ENCODE assay signal across 8 cellular contexts in the genomic region with DNA sequence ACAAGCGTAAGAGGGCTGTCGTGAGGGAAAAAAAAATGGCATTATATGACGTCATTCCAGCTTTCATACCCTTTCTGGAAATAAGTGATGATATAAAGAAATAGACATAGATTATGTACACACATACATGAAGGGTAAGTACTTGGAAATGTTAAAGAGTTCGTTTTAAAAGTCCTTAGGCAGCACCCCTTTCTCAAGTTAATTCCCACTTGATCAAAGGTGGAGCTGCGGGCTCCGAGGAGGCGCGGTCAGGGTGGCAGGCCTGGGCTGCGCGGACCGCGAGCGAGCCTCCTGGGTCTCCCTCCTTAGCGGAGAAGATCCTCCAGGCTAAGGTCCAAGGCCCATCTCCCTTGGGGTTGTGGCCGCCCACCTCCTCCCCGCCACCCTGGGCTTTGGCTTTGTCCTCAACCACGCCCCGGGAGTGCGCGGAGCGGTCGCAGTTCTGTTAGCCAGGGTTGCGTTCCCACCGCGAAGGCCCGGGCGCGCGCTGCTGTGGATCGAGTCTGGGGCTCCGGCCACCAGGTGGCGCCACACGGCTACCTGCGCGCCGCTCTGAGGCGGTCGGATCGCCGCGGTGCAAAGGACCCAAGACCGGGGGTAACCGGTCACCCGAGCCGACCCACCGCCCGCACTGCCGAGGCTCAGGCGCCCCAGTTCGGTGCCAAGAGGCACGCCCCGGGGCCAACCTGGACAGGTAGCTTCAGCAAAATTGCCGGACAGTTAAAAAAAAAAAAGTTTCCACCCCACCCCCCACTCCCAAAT.
DNase-seq lines count a peak whose midpoint lies in the region; ATAC-seq and TF ChIP-seq lines count a peak whose summit lies in the region.

No MANE protein-coding gene starts in this region.

- no peaks in the 10 kb centered on the region for H3K36me3 ChIP-seq in GM06990 (ENCODE audit: control insufficient read depth, insufficient read depth, low read length)
- H3K36me3 ChIP-seq in kidney epithelial cell (ENCODE audit: control insufficient read depth, insufficient read depth, low read length) = no peaks in the 10 kb centered on the region

- peaks cover 39% of the 10 kb centered on the region for H3K4me1 Mint-ChIP-seq in activated B cell treated with CpG ODN at 0.5 μM for 24 hours

- ATAC-seq in HG02571 (IDR thresholded peaks at IDR 0.05; ENCODE audit: unreplicated experiment) (peak; percentile 50), activated B cell treated with CpG ODN at 0.5 μM for 24 hours (ENCODE audit: low read depth) (peak; percentile 47), HG03196 (IDR thresholded peaks at IDR 0.05; ENCODE audit: unreplicated experiment) (no peak)

- H3K9me3 Mint-ChIP-seq in activated B cell treated with CpG ODN at 0.5 μM for 24 hours = no peaks in the 10 kb centered on the region

- peak; percentile 82 for TF ChIP-seq CTCF in GM06990 (IDR thresholded peaks at IDR 0.05; ENCODE audit: insufficient read depth, low read length, poor library complexity, severe bottlenecking)
- TF ChIP-seq CTCF in activated B cell treated with CpG ODN at 0.5 μM for 24 hours (IDR thresholded peaks at IDR 0.05) = peak; percentile 92
- TF ChIP-seq CTCF in cardiac fibroblast (IDR thresholded peaks at IDR 0.05; ENCODE audit: low read depth, low read length) = peak; percentile 66
- TF ChIP-seq CTCF in kidney epithelial cell (IDR thresholded peaks at IDR 0.05; ENCODE audit: insufficient read depth, low read length, poor library complexity, severe bottlenecking) = peak; percentile 82

- intact Hi-C loops in activated B cell treated with CpG ODN at 0.5 μM for 24 hours (cut with micrococcal nuclease) = loop anchor here (1.0 to 5.0 kb wide), 5 partner anchors 36 to 205 kb away; a partner anchor contains a TSS

- peak overlapping the region; percentile 75 for H3K4me3 Mint-ChIP-seq in activated B cell treated with CpG ODN at 0.5 μM for 24 hours

- DNase-seq in GM06990 (ENCODE audit: extremely low read depth, insufficient read length) (peak; percentile 75), NCI-H146 treated with DMSO at 0.1 percent for 48 hours (lab: John Stamatoyannopoulos, UW; ENCODE audit: unreplicated experiment) (peak; percentile 27), activated B cell treated with CpG ODN at 0.5 μM for 24 hours (peak; percentile 84), cardiac fibroblast (ENCODE audit: low read depth in 2 of 2) (peak; percentile 68 to 74), kidney epithelial cell (ENCODE audit: low read depth) (no peak)
- DNase-seq in stimulated activated CD4-positive, alpha-beta T cell treated with anti-CD3 and anti-CD28 coated beads, Interleukin-15, amount 100 ng/mL, for 24 hours = peak; percentile 91

- CTCF ChIA-PET in activated B cell treated with CpG ODN at 0.5 μM for 24 hours (lab: Charles Lee) = interaction anchor here (0.6 to 3.7 kb wide), 6 partner anchors 28 to 208 kb away, joined by 3 to 16 read pairs (median 4); a partner anchor contains a TSS

- H3K27ac Mint-ChIP-seq in activated B cell treated with CpG ODN at 0.5 μM for 24 hours = no peak overlapping the region

- no peaks in the 10 kb centered on the region for H3K27me3 ChIP-seq in GM06990 (replicated peaks; ENCODE audit: control insufficient read depth, insufficient read depth, low read length)
- no peaks in the 10 kb centered on the region for H3K27me3 ChIP-seq in kidney epithelial cell (ENCODE audit: control insufficient read depth, insufficient read depth, low read length)

- H3K36me3 Mint-ChIP-seq in activated B cell treated with CpG ODN at 0.5 μM for 24 hours (ENCODE audit: low read depth) = no peaks in the 10 kb centered on the region

- H3K27me3 Mint-ChIP-seq in activated B cell treated with CpG ODN at 0.5 μM for 24 hours = peaks cover 11% of the 10 kb centered on the region

- POLR2A ChIA-PET in activated B cell treated with CpG ODN at 0.5 μM for 24 hours (lab: Charles Lee) = interaction anchor here (0.7 to 1.6 kb wide), 4 partner anchors 8 to 215 kb away, joined by 3 to 4 read pairs (median 4); a partner anchor contains a TSS

- H3K4me3 ChIP-seq in GM06990 (replicated peaks; ENCODE audit: low read depth, low read length) (peak overlapping the region; percentile 48), cardiac fibroblast (replicated peaks in 1 of 2; ENCODE audit: low read depth in 2 of 2, low read length in 2 of 2) (peak overlapping the region; percentile 46 to 61), kidney epithelial cell (ENCODE audit: low read depth, low read length) (peak overlapping the region; percentile 40)
